8 cellular contexts compared by ENCODE assay signal in the genomic region with DNA sequence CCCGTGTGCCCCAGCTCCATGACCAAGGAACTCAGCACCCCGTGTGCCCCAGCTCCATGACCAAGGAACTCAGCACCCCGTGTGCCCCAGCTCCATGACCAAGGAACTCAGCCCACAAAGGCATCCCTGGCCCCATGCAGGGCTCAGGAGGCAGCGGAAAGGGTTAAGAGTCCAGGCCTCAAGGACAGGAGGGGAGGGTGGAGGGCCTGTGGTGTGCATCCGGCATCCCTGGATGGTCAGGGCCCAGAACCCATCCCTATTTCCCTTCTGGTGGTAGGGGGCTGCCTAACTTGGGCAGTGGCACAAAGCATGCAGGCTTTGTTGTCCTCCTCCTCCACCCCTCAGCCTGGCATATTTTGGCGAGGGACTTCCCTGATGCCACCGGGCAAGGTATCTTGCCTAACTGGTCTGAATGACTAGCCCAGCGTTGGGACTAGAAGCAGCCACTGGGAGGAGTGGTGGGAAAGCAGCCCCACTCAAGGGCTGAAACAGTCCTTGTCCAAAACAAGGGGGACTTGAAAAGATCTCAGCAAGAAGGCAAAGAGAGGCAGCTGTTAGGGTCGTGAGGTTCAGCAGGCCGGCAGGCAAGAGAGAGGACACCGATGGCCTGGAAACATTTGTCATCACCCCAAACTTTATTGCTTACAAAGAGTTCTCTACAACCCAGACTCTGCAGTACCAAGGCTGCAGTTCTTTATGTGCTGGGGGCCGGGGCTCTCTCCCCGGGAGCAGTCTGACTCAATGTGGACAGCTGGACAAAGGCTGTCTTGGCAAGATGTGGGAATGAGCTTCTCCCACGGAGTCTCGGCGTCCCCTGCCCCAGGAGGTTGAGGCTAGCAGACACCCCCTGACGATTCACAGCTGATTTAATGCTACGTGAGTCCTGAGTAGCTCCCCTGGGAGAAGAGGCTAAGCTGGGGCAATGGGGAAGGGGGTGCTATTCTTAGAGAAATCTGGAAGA. TPM values are rescaled to one million over a fixed set of nuclear protein-coding genes. Genes with fewer than 3 reads are reported as not detected.
DNase-seq lines count a peak whose midpoint lies in the region; ATAC-seq and TF ChIP-seq lines count a peak whose summit lies in the region.

No MANE protein-coding gene starts in this region.

- H3K4me1 ChIP-seq in right cardiac atrium (ENCODE audit: control insufficient read depth, insufficient read depth, low read length) (peaks cover 8% of the 10 kb centered on the region), smooth muscle cell (ENCODE audit: low read depth) (peaks cover 6% of the 10 kb centered on the region)

- no peaks in the 10 kb centered on the region for H3K27me3 ChIP-seq in right cardiac atrium (ENCODE audit: control insufficient read depth, insufficient read depth)
- H3K27me3 ChIP-seq in smooth muscle cell (ENCODE audit: low read depth) = no peaks in the 10 kb centered on the region

- peak overlapping the region; percentile 79 for H3K4me3 Mint-ChIP-seq in activated naive CD8-positive, alpha-beta T cell treated with anti-CD3 and anti-CD28 coated beads for 36 hours

- H3K9me3 ChIP-seq in right cardiac atrium (ENCODE audit: control insufficient read depth, low read length) = no peaks in the 10 kb centered on the region
- H3K9me3 ChIP-seq in smooth muscle cell (replicated peaks; ENCODE audit: low read depth) = no peaks in the 10 kb centered on the region

- H4K20me1 ChIP-seq in smooth muscle cell (ENCODE audit: low read depth) = peaks cover 4% of the 10 kb centered on the region

- WGBS in right cardiac atrium = 43% methylated on average over 18 of the region's 18 CpGs
- WGBS in smooth muscle cell (ENCODE audit: low lambda C conversion rate) = 72% methylated on average over 17 of the region's 18 CpGs

- H3K9me3 Mint-ChIP-seq in activated naive CD8-positive, alpha-beta T cell treated with anti-CD3 and anti-CD28 coated beads for 36 hours = no peaks in the 10 kb centered on the region

- H3K27ac ChIP-seq in right cardiac atrium (ENCODE audit: low read length) = peak overlapping the region; percentile 9
- H3K27ac ChIP-seq in smooth muscle cell (ENCODE audit: low read depth) = no peak overlapping the region

- H3F3A ChIP-seq in smooth muscle cell (ENCODE audit: low read depth) = no peaks in the 10 kb centered on the region

- DNase-seq in HFF-Myc (ENCODE audit: extremely low read depth, low read depth) = no peak
- DNase-seq in activated naive CD8-positive, alpha-beta T cell treated with anti-CD3 and anti-CD28 coated beads for 36 hours = no peak
- peak in 2 of 3 donors; percentile 61 for DNase-seq in right cardiac atrium
- no peak for DNase-seq in smooth muscle cell (lab: John Stamatoyannopoulos, UW; ENCODE audit: unreplicated experiment)
- DNase-seq in NK-92 (lab: John Stamatoyannopoulos, UW; ENCODE audit: unreplicated experiment) = no peak
- DNase-seq in C1 segment of cervical spinal cord (lab: John Stamatoyannopoulos, UW) = no peak

- peaks cover 31% of the 10 kb centered on the region for H3K4me1 Mint-ChIP-seq in activated naive CD8-positive, alpha-beta T cell treated with anti-CD3 and anti-CD28 coated beads for 36 hours

- peak overlapping the region; percentile 33; the same call in 1 of the 2 replicates for H3K4me3 ChIP-seq in HFF-Myc (replicated peaks; ENCODE audit: low read depth, low read length)
- H3K4me3 ChIP-seq in right cardiac atrium (ENCODE audit: low read length) = no peak overlapping the region
- H3K4me3 ChIP-seq in smooth muscle cell = no peak overlapping the region

- peak; percentile 31 to 51 for ATAC-seq in right cardiac atrium
- ATAC-seq in GM18870 (IDR thresholded peaks at IDR 0.05; ENCODE audit: unreplicated experiment) = no peak
- no peak for ATAC-seq in HG02623 (IDR thresholded peaks at IDR 0.05; ENCODE audit: unreplicated experiment)

- H3K9ac ChIP-seq in smooth muscle cell (ENCODE audit: low read depth) = no peak overlapping the region

- H2AFZ ChIP-seq in smooth muscle cell (ENCODE audit: low read depth) = no peak overlapping the region

- H3K27me3 Mint-ChIP-seq in activated naive CD8-positive, alpha-beta T cell treated with anti-CD3 and anti-CD28 coated beads for 36 hours = no peaks in the 10 kb centered on the region

- no peaks in the 10 kb centered on the region for H3K36me3 ChIP-seq in smooth muscle cell (ENCODE audit: low read depth)

- peaks cover 21% of the 10 kb centered on the region for H3K36me3 Mint-ChIP-seq in activated naive CD8-positive, alpha-beta T cell treated with anti-CD3 and anti-CD28 coated beads for 36 hours

- peak overlapping the region; percentile 85 for H3K27ac Mint-ChIP-seq in activated naive CD8-positive, alpha-beta T cell treated with anti-CD3 and anti-CD28 coated beads for 36 hours

- H3K4me2 ChIP-seq in smooth muscle cell = peak overlapping the region; percentile 96

- H3K79me2 ChIP-seq in smooth muscle cell (ENCODE audit: low read depth) = no peaks in the 10 kb centered on the region

- intact Hi-C loops in right cardiac atrium (cut with DNase I) = no loop called here

- TF ChIP-seq CTCF in HFF-Myc (IDR thresholded peaks at IDR 0.05; ENCODE audit: low read depth, low read length, missing control alignments) = no peak
- TF ChIP-seq CTCF in smooth muscle cell (IDR thresholded peaks at IDR 0.05; ENCODE audit: borderline replicate concordance, insufficient read depth, poor library complexity, severe bottlenecking) = no peak

RNA-seq across cellular contexts. Expression of gene SPATA32, which starts 0.9 kb away (rescaled TPM):
- under 1 TPM; 0.62 to 0.68 TPM for total RNA-seq in activated naive CD8-positive, alpha-beta T cell treated with anti-CD3 and anti-CD28 coated beads for 36 hours
- total RNA-seq in right cardiac atrium (not detected), smooth muscle cell (not detected in 2 replicates)
- polyA plus RNA-seq in right cardiac atrium (not detected), smooth muscle cell (0.27 TPM in 1 of 2 replicates, not detected in the other)

RNA-seq across cellular contexts. Expression of gene FMNL1, which starts 41.1 kb away (rescaled TPM):
- total RNA-seq in activated naive CD8-positive, alpha-beta T cell treated with anti-CD3 and anti-CD28 coated beads for 36 hours = 100 to 1,000 TPM; 215 to 219 TPM
- total RNA-seq in right cardiac atrium (10 to 100 TPM; 12.3 to 17.0 (median 14.1) TPM), smooth muscle cell (0.90 TPM in 1 of 2 replicates, not detected in the other)
- polyA plus RNA-seq in right cardiac atrium (10.5 TPM), smooth muscle cell (0.37 and 1.3 TPM in 2 replicates)

RNA-seq across cellular contexts. Expression of gene MAP3K14, which starts 54.0 kb away (rescaled TPM):
- 10 to 100 TPM; 27.1 to 28.3 TPM for total RNA-seq in activated naive CD8-positive, alpha-beta T cell treated with anti-CD3 and anti-CD28 coated beads for 36 hours
- total RNA-seq in right cardiac atrium = 10 to 100 TPM; 12.2 to 17.1 (median 15.1) TPM
- 10.8 TPM for polyA plus RNA-seq in right cardiac atrium
- 1.5 and 1.7 TPM in 2 replicates for total RNA-seq in smooth muscle cell
- 1.8 and 2.7 TPM in 2 replicates for polyA plus RNA-seq in smooth muscle cell

Comparison
In these comparisons a context has a peak if more than half of its experiments do, and no peak if none do; other contexts are left out.
1. DNase-seq: peak in right cardiac atrium (2 of 3); none in HFF-Myc (single experiment), activated naive CD8-positive, alpha-beta T cell treated with anti-CD3 and anti-CD28 coated beads for 36 hours (single experiment), smooth muscle cell (single experiment), NK-92 (single experiment) and C1 segment of cervical spinal cord (0 of 14).
2. ATAC-seq: peak in right cardiac atrium (2 of 2); none in GM18870 (single experiment) and HG02623 (single experiment).
3. RNA of gene FMNL1, which starts 41.1 kb away (total RNA-seq): 215 to 219 TPM in activated naive CD8-positive, alpha-beta T cell treated with anti-CD3 and anti-CD28 coated beads for 36 hours; 12.3 to 17.0 TPM in right cardiac atrium and 0.90 TPM in smooth muscle cell; every median in the first group is over 10 times any median in the second.